In the genomic region with DNA sequence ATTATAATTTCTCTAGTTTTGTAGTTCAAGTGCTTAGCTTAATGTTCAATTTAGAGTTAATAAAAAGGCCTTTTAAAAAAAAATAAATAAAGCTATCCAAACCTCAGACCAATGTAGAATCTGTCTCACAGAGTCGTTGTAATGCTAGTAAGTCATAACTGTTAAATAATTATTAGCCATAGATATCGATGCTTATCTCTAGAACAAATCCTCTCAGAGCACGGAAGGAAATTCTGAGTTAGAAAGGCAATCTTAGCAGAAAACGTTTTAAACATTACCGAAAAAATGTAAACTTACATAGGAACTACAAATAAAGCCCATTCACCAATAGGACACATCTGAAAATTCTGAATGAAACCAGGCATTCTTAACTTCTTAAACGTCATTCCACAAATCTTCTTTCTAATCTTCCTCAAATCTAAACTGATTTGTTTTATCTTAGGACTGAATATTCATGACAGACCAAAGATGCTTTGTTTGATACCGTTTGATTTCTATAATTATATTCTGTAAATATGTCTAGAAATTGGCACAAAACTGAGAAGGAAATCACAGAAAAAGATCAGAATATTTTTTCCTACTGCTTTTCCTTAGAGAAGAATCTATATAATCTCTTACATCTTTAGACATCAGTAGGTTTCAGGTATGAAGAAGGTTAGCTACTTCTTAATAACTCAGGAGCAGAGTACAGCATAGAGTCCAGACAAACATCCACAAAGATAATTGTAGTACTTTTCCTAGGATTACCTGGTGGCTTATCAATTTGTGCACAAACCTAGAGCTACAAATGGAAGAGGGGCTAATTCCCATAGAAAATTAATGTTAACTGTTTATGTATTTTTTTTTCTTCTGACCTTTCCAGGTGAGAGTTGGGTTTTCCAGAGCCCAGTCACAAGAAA, we compare ENCODE assay signal across 1 cellular context.
TF ChIP-seq lines count a peak whose summit lies in the region.

No MANE protein-coding gene starts in this region.

TF ChIP-seq in HCT116, 20 proteins besides CTCF, POLR2A, EP300 and RAD21 (continued from another document):
- TF ChIP-seq, protein P1, sequence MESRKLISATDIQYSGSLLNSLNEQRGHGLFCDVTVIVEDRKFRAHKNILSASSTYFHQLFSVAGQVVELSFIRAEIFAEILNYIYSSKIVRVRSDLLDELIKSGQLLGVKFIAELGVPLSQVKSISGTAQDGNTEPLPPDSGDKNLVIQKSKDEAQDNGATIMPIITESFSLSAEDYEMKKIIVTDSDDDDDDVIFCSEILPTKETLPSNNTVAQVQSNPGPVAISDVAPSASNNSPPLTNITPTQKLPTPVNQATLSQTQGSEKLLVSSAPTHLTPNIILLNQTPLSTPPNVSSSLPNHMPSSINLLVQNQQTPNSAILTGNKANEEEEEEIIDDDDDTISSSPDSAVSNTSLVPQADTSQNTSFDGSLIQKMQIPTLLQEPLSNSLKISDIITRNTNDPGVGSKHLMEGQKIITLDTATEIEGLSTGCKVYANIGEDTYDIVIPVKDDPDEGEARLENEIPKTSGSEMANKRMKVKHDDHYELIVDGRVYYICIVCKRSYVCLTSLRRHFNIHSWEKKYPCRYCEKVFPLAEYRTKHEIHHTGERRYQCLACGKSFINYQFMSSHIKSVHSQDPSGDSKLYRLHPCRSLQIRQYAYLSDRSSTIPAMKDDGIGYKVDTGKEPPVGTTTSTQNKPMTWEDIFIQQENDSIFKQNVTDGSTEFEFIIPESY (IDR thresholded peaks at IDR 0.05; ENCODE audit: extremely low read depth, insufficient replicate concordance, low read length) = no peak
